ENCODE assay signal across 28 cellular contexts in the genomic region with DNA sequence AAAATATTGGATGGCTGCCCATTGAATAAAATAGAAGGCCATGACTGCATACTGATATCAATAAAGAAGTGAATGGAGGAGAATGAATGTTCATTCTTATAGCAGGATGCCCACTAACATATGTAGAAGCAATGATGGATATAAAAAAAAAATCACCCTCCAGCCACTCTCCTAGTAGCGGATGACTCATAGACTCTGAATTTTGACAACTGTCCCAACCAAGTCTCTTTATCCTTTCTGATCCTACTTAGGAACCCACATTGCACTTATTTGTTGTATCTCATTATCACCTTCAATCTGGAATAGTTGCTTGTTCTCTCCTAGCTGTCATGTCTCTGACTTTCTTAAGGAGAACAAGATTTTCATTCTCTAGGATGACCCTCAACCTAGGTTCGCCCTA.
"Had no signal": no experiment of that assay in that cellular context is flagged by ENCODE, and none has a peak within 500 bp of the region (broad histone marks: within the 10 kb centered on the region; RNA-seq: fewer than 3 reads in every experiment).

No MANE protein-coding gene starts in this region.

- H3K27ac Mint-ChIP-seq: effector memory CD8-positive, alpha-beta T cell; memory B cell; mesothelial cell of epicardium; naive thymus-derived CD4-positive, alpha-beta T cell; nephron; neural progenitor cell; stimulated activated naive B cell treated with anti-CD40 and anti-IgM and Interleukin-4, amounts not matched to agents 10 μg/mL and 1 μg/mL and 100 μg/mL, for 72 hours; stimulated activated naive CD8-positive, alpha-beta T cell treated with anti-CD3 and anti-CD28 coated beads, Interleukin-15, Interleukin-2, amounts not matched to agents 100 ng/mL and 50 ng/mL, for 24 hours had no signal

- H3K9me3 ChIP-seq: gastrocnemius medialis, mucosa of descending colon, prostate gland, right atrium auricular region, sigmoid colon, thoracic aorta, tibial nerve, upper lobe of right lung, uterus had no signal

- H3K4me2 ChIP-seq: neural progenitor cell had no signal

- DNase-seq: dermis blood vessel endothelial cell; effector memory CD8-positive, alpha-beta T cell; erythroblast; foreskin fibroblast; gastrocnemius medialis; head of caudate nucleus; mucosa of descending colon; naive thymus-derived CD4-positive, alpha-beta T cell; sigmoid colon; stimulated activated CD4-positive, alpha-beta T cell treated with anti-CD3 and anti-CD28 coated beads, Interleukin-15, amount 100 ng/mL, for 24 hours; stimulated activated CD4-positive, alpha-beta T cell treated with anti-CD3 and anti-CD28 coated beads, Interleukin-2, amount 100 ng/mL, for 48 hours; stimulated activated naive B cell treated with anti-CD40 and anti-IgM and Interleukin-4, amounts not matched to agents 10 μg/mL and 1 μg/mL and 100 μg/mL, for 72 hours; upper lobe of right lung; uterus had no signal

- H3K9me3 Mint-ChIP-seq: effector memory CD8-positive, alpha-beta T cell; memory B cell; naive thymus-derived CD4-positive, alpha-beta T cell; nephron; stimulated activated naive B cell treated with anti-CD40 and anti-IgM and Interleukin-4, amounts not matched to agents 10 μg/mL and 1 μg/mL and 100 μg/mL, for 72 hours; stimulated activated naive CD8-positive, alpha-beta T cell treated with anti-CD3 and anti-CD28 coated beads, Interleukin-15, Interleukin-2, amounts not matched to agents 100 ng/mL and 50 ng/mL, for 24 hours had no signal

- FAIRE-seq: endometrium had no signal

- H3K4me3 Mint-ChIP-seq: effector memory CD8-positive, alpha-beta T cell; memory B cell; mesothelial cell of epicardium; naive thymus-derived CD4-positive, alpha-beta T cell; nephron; neural progenitor cell; stimulated activated naive B cell treated with anti-CD40 and anti-IgM and Interleukin-4, amounts not matched to agents 10 μg/mL and 1 μg/mL and 100 μg/mL, for 72 hours; stimulated activated naive CD8-positive, alpha-beta T cell treated with anti-CD3 and anti-CD28 coated beads, Interleukin-15, Interleukin-2, amounts not matched to agents 100 ng/mL and 50 ng/mL, for 24 hours had no signal

- H3K27me3 Mint-ChIP-seq: stimulated activated naive CD8-positive, alpha-beta T cell treated with anti-CD3 and anti-CD28 coated beads, Interleukin-15, Interleukin-2, amounts not matched to agents 100 ng/mL and 50 ng/mL, for 24 hours had no signal

- H3K36me3 ChIP-seq: gastrocnemius medialis, neural progenitor cell, prostate gland, right atrium auricular region, sigmoid colon, thoracic aorta, tibial nerve, upper lobe of right lung, uterus had no signal

- H3K27me3 ChIP-seq: gastrocnemius medialis, neural progenitor cell, right atrium auricular region, sigmoid colon, tibial nerve, upper lobe of right lung, uterus had no signal

- H2AFZ ChIP-seq: neural progenitor cell had no signal

- H3K36me3 Mint-ChIP-seq: memory B cell; mesothelial cell of epicardium; neural progenitor cell; stimulated activated naive B cell treated with anti-CD40 and anti-IgM and Interleukin-4, amounts not matched to agents 10 μg/mL and 1 μg/mL and 100 μg/mL, for 72 hours had no signal

- ATAC-seq: effector memory CD8-positive, alpha-beta T cell; gastrocnemius medialis; left lobe of liver; mucosa of descending colon; naive thymus-derived CD4-positive, alpha-beta T cell; stimulated activated naive B cell treated with anti-CD40 and anti-IgM and Interleukin-4, amounts not matched to agents 10 μg/mL and 1 μg/mL and 100 μg/mL, for 72 hours; upper lobe of right lung had no signal

- H3K4me1 Mint-ChIP-seq: memory B cell; naive thymus-derived CD4-positive, alpha-beta T cell; stimulated activated naive B cell treated with anti-CD40 and anti-IgM and Interleukin-4, amounts not matched to agents 10 μg/mL and 1 μg/mL and 100 μg/mL, for 72 hours had no signal

- H3K4me1 ChIP-seq: gastrocnemius medialis, prostate gland, right atrium auricular region, sigmoid colon, tibial nerve, upper lobe of right lung, uterus had no signal

- H3K9ac ChIP-seq: neural progenitor cell had no signal

- H3K4me3 ChIP-seq: coronary artery, gastrocnemius medialis, lung, mucosa of descending colon, neural progenitor cell, prostate gland, right atrium auricular region, sigmoid colon, skin epidermis, thoracic aorta, tibial nerve, upper lobe of right lung, uterus had no signal

- H3K27ac ChIP-seq: coronary artery, gastrocnemius medialis, neural progenitor cell, prostate gland, right atrium auricular region, sigmoid colon, skin epidermis, thoracic aorta, tibial nerve, upper lobe of right lung, uterus had no signal
